ENCODE assay signal across 8 cellular contexts in the genomic region with DNA sequence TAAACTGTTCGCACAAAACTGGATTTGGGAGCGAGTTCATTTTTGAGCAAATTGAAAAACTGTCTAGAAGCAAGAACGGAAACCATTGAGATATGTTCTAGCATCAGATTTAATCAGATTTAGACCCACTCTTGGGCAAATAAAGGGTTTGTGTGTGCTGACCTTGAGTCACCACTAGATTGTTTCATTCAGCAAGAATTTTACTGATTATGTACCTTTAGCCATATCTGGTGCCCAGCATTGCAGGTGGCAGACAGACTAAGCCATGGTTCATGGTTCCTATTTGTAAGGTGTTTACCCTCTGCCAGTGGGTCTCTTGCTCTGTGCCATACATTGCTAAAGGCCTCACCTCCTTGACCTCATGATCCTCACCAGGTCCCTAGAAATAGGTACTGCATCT. TPM values are rescaled to one million over a fixed set of nuclear protein-coding genes. Genes with fewer than 3 reads are reported as not detected.
DNase-seq lines count a peak whose midpoint lies in the region; ATAC-seq and TF ChIP-seq lines count a peak whose summit lies in the region.

No MANE protein-coding gene starts in this region.

- peaks cover 10% of the 10 kb centered on the region for H3K4me1 ChIP-seq in RWPE2 (ENCODE audit: insufficient read depth, poor library complexity, severe bottlenecking)
- peaks cover 17% of the 10 kb centered on the region for H3K4me1 ChIP-seq in psoas muscle
- peaks cover 17% of the 10 kb centered on the region for H3K4me1 ChIP-seq in testis

- H3K4me3 ChIP-seq in GM12875 (ENCODE audit: low read depth, low read length) (peak overlapping the region; percentile 87), RWPE2 (ENCODE audit: severe bottlenecking) (peak overlapping the region; percentile 59), psoas muscle (peak overlapping the region; percentile 100), testis (no peak overlapping the region)

- H3K36me3 ChIP-seq in RWPE2 (ENCODE audit: low read depth) (peaks cover 48% of the 10 kb centered on the region), psoas muscle (ENCODE audit: insufficient read depth in 1 of 2, low read depth in 1 of 2) (peaks cover 10 to 51% of the 10 kb centered on the region in 2 donors), testis (ENCODE audit: low read depth, missing control alignments) (no peaks in the 10 kb centered on the region)

- H3K27me3 ChIP-seq in RWPE2 (ENCODE audit: insufficient read depth, poor library complexity, severe bottlenecking) = no peaks in the 10 kb centered on the region
- no peaks in the 10 kb centered on the region for H3K27me3 ChIP-seq in psoas muscle (ENCODE audit: insufficient read depth in 3 of 3, low read length in 2 of 3)
- H3K27me3 ChIP-seq in testis = no peaks in the 10 kb centered on the region

- no peak for TF ChIP-seq POLR2A in testis (IDR thresholded peaks at IDR 0.05)

- TF ChIP-seq CTCF in GM12875 (IDR thresholded peaks at IDR 0.05; ENCODE audit: borderline replicate concordance, insufficient read depth, low read depth, low read length) (no peak), RWPE2 (IDR thresholded peaks at IDR 0.05; ENCODE audit: poor library complexity, severe bottlenecking) (no peak), psoas muscle (IDR thresholded peaks at IDR 0.05) (no peak), testis (IDR thresholded peaks at IDR 0.05) (no peak)

- WGBS in psoas muscle, 3 donors = 89 to 95% (median 90%) methylated on average over 3 of the region's 3 CpGs
- WGBS in testis, 2 donors = 61 to 63% methylated on average over 3 of the region's 3 CpGs

- H3K27ac ChIP-seq in RWPE2 (ENCODE audit: poor library complexity, severe bottlenecking) (peak overlapping the region; percentile 57), epithelial cell of prostate (peak overlapping the region; percentile 65), psoas muscle (no peak overlapping the region), testis (no peak overlapping the region)

- no peak for ATAC-seq in RWPE2 (ENCODE audit: low read depth)
- ATAC-seq in psoas muscle = no peak
- ATAC-seq in HG02981 (IDR thresholded peaks at IDR 0.05; ENCODE audit: unreplicated experiment) = no peak

- intact Hi-C loops in psoas muscle (cut with DNase I) (no loop called here), testis (cut with DNase I; ENCODE audit: low total_unique reads) (no loop called here)

- DNase-seq in RWPE2 (ENCODE audit: low spot score) = no peak
- DNase-seq in epithelial cell of prostate (ENCODE audit: low read depth, low spot score) = no peak
- no peak for DNase-seq in psoas muscle
- DNase-seq in testis = no peak
- DNase-seq in 8988T = no peak
- DNase-seq in GM19240 (ENCODE audit: insufficient read length, low spot score) = no peak

- H3K9me3 ChIP-seq in RWPE2 (ENCODE audit: severe bottlenecking) (no peaks in the 10 kb centered on the region), psoas muscle (no peaks in the 10 kb centered on the region), testis (no peaks in the 10 kb centered on the region)

RNA-seq across cellular contexts. Expression of gene NUDC, which starts 1.4 kb away (rescaled TPM):
- total RNA-seq in psoas muscle (10 to 100 TPM; 55.7 to 65.5 (median 62.3) TPM), testis (10 to 100 TPM; 78.9 to 95.0 TPM)
- polyA plus RNA-seq in psoas muscle (100 to 1,000 TPM in 1 of 3 donors, 10 to 100 TPM in 2; 77.7 to 105 (median 89.7) TPM), testis (ENCODE audit: insufficient read depth, low read depth, low replicate concordance) (153 TPM)

RNA-seq across cellular contexts. Expression of gene NR0B2, which starts 9.1 kb away (rescaled TPM):
- total RNA-seq in psoas muscle (1 to 10 TPM in 1 of 4 donors, under 1 TPM in 2, not detected in 1; 0.25 to 1.1 (median 0.49) TPM), testis (1 to 10 TPM in 1 of 2 donors, under 1 TPM in 1; 0.93 to 2.0 TPM)
- polyA plus RNA-seq in psoas muscle (under 1 TPM; 0.06 to 0.21 (median 0.07) TPM), testis (ENCODE audit: insufficient read depth, low read depth, low replicate concordance) (1.2 TPM)

RNA-seq across cellular contexts. Expression of gene GPATCH3, which starts 22.6 kb away (rescaled TPM):
- total RNA-seq in psoas muscle (10 to 100 TPM; 10.7 to 22.9 (median 12.1) TPM), testis (10 to 100 TPM; 16.5 to 18.9 TPM)
- polyA plus RNA-seq in psoas muscle (10 to 100 TPM; 13.7 to 31.8 (median 17.8) TPM), testis (ENCODE audit: insufficient read depth, low read depth, low replicate concordance) (17.7 TPM)

RNA-seq across cellular contexts. Expression of gene GPN2, which starts 32.8 kb away (rescaled TPM):
- total RNA-seq in psoas muscle (10 to 100 TPM; 18.3 to 35.9 (median 25.6) TPM), testis (10 to 100 TPM; 19.8 to 22.2 TPM)
- polyA plus RNA-seq in psoas muscle (10 to 100 TPM; 19.2 to 34.0 (median 19.4) TPM), testis (ENCODE audit: insufficient read depth, low read depth, low replicate concordance) (22.2 TPM)

RNA-seq across cellular contexts. Expression of gene KDF1, which starts 37.4 kb away (rescaled TPM):
- total RNA-seq in psoas muscle = not detected
- under 1 TPM in 1 of 3 donors, not detected in 2; 0.01 TPM for polyA plus RNA-seq in psoas muscle
- 1 to 10 TPM; 3.8 to 4.8 TPM for total RNA-seq in testis
- 4.0 TPM for polyA plus RNA-seq in testis (ENCODE audit: insufficient read depth, low read depth, low replicate concordance)

Comparison
In these comparisons a context has a peak if more than half of its experiments do, and no peak if none do; other contexts are left out.
1. H3K4me3 ChIP-seq: peak in GM12875 (single experiment), RWPE2 (single experiment) and psoas muscle (single experiment); none in testis (0 of 2).
2. H3K27ac ChIP-seq: peak in RWPE2 (single experiment) and epithelial cell of prostate (single experiment); none in psoas muscle (single experiment) and testis (0 of 2).